In genomic region chr1:186749820-186750219, GRCh38 we compare ENCODE assay signal across 30 cellular contexts.
"Had no signal": no experiment of that assay in that cellular context is flagged by ENCODE, and none has a peak within 500 bp of the region (broad histone marks: within the 10 kb centered on the region; RNA-seq: fewer than 3 reads in every experiment).

No MANE protein-coding gene starts in this region.

- H3K4me3 ChIP-seq: gastrocnemius medialis, heart left ventricle had no signal

- H3K9me3 Mint-ChIP-seq: activated T-helper 17 cell treated with anti-CD3 and anti-CD28 coated beads, Interleukin-2, amount 50 U/mL, for 72 hours had no signal

- H3K4me1 Mint-ChIP-seq: activated CD4-positive, alpha-beta memory T cell treated with anti-CD3 and anti-CD28 coated beads, Interleukin-2, amount 10 ng/mL, durations not matched to agents 7 days and 5 days; activated CD4-positive, alpha-beta T cell treated with anti-CD3 and anti-CD28 coated beads, Interleukin-2, amount 10 ng/mL, durations not matched to agents 7 days and 5 days; activated T-helper 17 cell treated with anti-CD3 and anti-CD28 coated beads, Interleukin-2, amount 50 U/mL, for 72 hours; WTC11 had no signal

- DNase-seq: activated CD4-positive, alpha-beta memory T cell treated with anti-CD3 and anti-CD28 coated beads, Interleukin-2, amount 10 ng/mL, durations not matched to agents 7 days and 5 days; activated CD4-positive, alpha-beta T cell treated with anti-CD3 and anti-CD28 coated beads for 1 hour; activated CD4-positive, alpha-beta T cell treated with anti-CD3 and anti-CD28 coated beads for 4 hours; activated CD4-positive, alpha-beta T cell treated with anti-CD3 and anti-CD28 coated beads, Interleukin-2, amount 10 ng/mL, durations not matched to agents 7 days and 5 days; activated CD4-positive, alpha-beta T cell treated with anti-CD3 and anti-CD28 coated beads, Interleukin-2, amount 50 U/mL, for 4 hours; activated CD8-positive, alpha-beta memory T cell treated with anti-CD3 and anti-CD28 coated beads, Interleukin-2, amount 50 U/mL, for 48 hours; activated effector memory CD4-positive, alpha-beta T cell treated with Interleukin-2 at 50 U/mL for 16 hours; activated gamma-delta T cell treated with Interleukin-2 at 50 U/mL for 16 hours; activated naive CD4-positive, alpha-beta T cell treated with anti-CD3 and anti-CD28 coated beads, Interleukin-2, amount 50 U/mL, for 16 hours; activated naive CD4-positive, alpha-beta T cell treated with Interleukin-2 at 50 U/mL for 16 hours; activated T-cell treated with anti-CD3 and anti-CD28 coated beads for 4 hours; activated T-cell treated with anti-CD3 and anti-CD28 coated beads, Interleukin-2, amount 50 U/mL, for 24 hours; amniotic stem cell; anterior cingulate cortex; brain microvascular endothelial cell; caudate nucleus; cortex of kidney; dermis blood vessel endothelial cell; effector CD4-positive, alpha-beta T cell; effector memory CD8-positive, alpha-beta T cell; gastrocnemius medialis; glutamatergic neuron; heart left ventricle; T-helper 2 cell had no signal

- H3K36me3 ChIP-seq: brain microvascular endothelial cell, gastrocnemius medialis, heart left ventricle had no signal

- H3K36me3 Mint-ChIP-seq: activated naive CD8-positive, alpha-beta T cell had no signal

- H3K27ac Mint-ChIP-seq: activated CD4-positive, alpha-beta memory T cell treated with anti-CD3 and anti-CD28 coated beads, Interleukin-2, amount 10 ng/mL, durations not matched to agents 7 days and 5 days; activated CD4-positive, alpha-beta T cell treated with anti-CD3 and anti-CD28 coated beads, Interleukin-2, amount 10 ng/mL, durations not matched to agents 7 days and 5 days; activated naive CD8-positive, alpha-beta T cell; activated T-cell treated with anti-CD3 and anti-CD28 coated beads, Interleukin-2, amount 50 U/mL, for 24 hours; activated T-helper 17 cell treated with anti-CD3 and anti-CD28 coated beads, Interleukin-2, amount 50 U/mL, for 72 hours; effector memory CD8-positive, alpha-beta T cell; WTC11 had no signal

- H3K27me3 ChIP-seq: brain microvascular endothelial cell, gastrocnemius medialis, heart left ventricle had no signal

- ATAC-seq: activated T-helper 17 cell treated with anti-CD3 and anti-CD28 coated beads, Interleukin-2, amount 50 U/mL, for 72 hours; effector memory CD8-positive, alpha-beta T cell; gastrocnemius medialis; heart left ventricle; WTC11 had no signal

- H3K27ac ChIP-seq: brain microvascular endothelial cell, gastrocnemius medialis, heart left ventricle, VCaP had no signal

- H3K9me3 ChIP-seq: gastrocnemius medialis had no signal

- H3K4me3 Mint-ChIP-seq: activated CD4-positive, alpha-beta memory T cell treated with anti-CD3 and anti-CD28 coated beads, Interleukin-2, amount 10 ng/mL, durations not matched to agents 7 days and 5 days; activated CD4-positive, alpha-beta T cell treated with anti-CD3 and anti-CD28 coated beads, Interleukin-2, amount 10 ng/mL, durations not matched to agents 7 days and 5 days; activated naive CD8-positive, alpha-beta T cell; activated T-cell treated with anti-CD3 and anti-CD28 coated beads, Interleukin-2, amount 50 U/mL, for 24 hours; activated T-helper 17 cell treated with anti-CD3 and anti-CD28 coated beads, Interleukin-2, amount 50 U/mL, for 72 hours; effector memory CD8-positive, alpha-beta T cell; WTC11 had no signal

- H3K4me1 ChIP-seq: gastrocnemius medialis, heart left ventricle had no signal

- FAIRE-seq: astrocyte, colon had no signal
